17 cellular contexts compared by ENCODE assay signal in the genomic region with DNA sequence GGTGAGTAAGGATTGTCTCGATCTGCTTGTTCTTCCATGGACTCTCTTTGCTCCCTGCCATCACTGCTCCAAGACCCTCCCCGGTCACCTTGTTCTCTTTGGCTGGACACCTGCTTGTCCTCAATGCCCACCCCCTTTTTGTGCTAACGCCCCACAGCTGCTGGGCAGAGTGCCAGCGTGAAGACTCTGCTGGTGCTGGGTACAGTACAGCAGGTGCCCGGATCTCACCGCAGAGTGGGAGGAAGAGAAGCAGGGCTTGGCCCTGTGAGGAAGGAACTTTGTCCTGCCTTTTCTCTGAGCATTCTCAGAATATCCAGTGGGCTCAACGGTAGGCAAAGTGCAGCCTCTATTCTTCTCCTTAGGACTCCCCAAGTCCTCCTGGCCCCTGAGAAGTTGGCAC.
DNase-seq lines count a peak whose midpoint lies in the region; TF ChIP-seq lines count a peak whose summit lies in the region.
"Had no signal": no experiment of that assay in that cellular context is flagged by ENCODE, and none has a peak within 500 bp of the region (broad histone marks: within the 10 kb centered on the region; RNA-seq: fewer than 3 reads in every experiment).

No MANE protein-coding gene starts in this region.

- H3K4me3 ChIP-seq in OCI-LY3 (ENCODE audit: low read length) (no peak overlapping the region), neuronal stem cell (ENCODE audit: low read length in 2 of 2) (no peak overlapping the region)
- H3K4me3 ChIP-seq: breast epithelium, right lobe of liver, suprapubic skin had no signal

- H3K27ac ChIP-seq in OCI-LY3 (ENCODE audit: low read length): no peak overlapping the region
- no peak overlapping the region for H3K27ac ChIP-seq in neuronal stem cell (replicated peaks; ENCODE audit: low read length)
- H3K27ac ChIP-seq: breast epithelium, right lobe of liver, suprapubic skin, WERI-Rb-1 had no signal

- no peak overlapping the region for H2AK5ac ChIP-seq in neuronal stem cell (ENCODE audit: low read depth, low read length)

- peaks cover 30% of the 10 kb centered on the region for H3K4me1 ChIP-seq in OCI-LY3 (ENCODE audit: low read length)
- peaks cover 34 to 54% of the 10 kb centered on the region in 2 donors for H3K4me1 ChIP-seq in neuronal stem cell (ENCODE audit: control insufficient read depth in 2 of 2, insufficient read depth in 1 of 2, low read depth in 1 of 2, low read length in 2 of 2)
- H3K4me1 ChIP-seq: breast epithelium had no signal

- H3K14ac ChIP-seq in neuronal stem cell (ENCODE audit: low read length): no peak overlapping the region

- H3K36me3 ChIP-seq in OCI-LY3 (replicated peaks; ENCODE audit: low read depth, low read length) (no peaks in the 10 kb centered on the region), neuronal stem cell (replicated peaks in 1 of 2; ENCODE audit: control insufficient read depth in 2 of 2, insufficient read depth in 2 of 2, low read length in 2 of 2) (no peaks in the 10 kb centered on the region)
- H3K36me3 ChIP-seq: BE2C, breast epithelium, right lobe of liver, suprapubic skin, WERI-Rb-1 had no signal

- H4K8ac ChIP-seq in neuronal stem cell (ENCODE audit: low read depth, low read length): no peak overlapping the region

- H3K4me2 ChIP-seq in OCI-LY3 (ENCODE audit: low read length): 0 out of 2 replicates have a peak overlapping the region, but pooled peaks have one; percentile 25
- H3K4me2 ChIP-seq in neuronal stem cell (ENCODE audit: insufficient read depth, low read length, poor library complexity, severe bottlenecking): no peak overlapping the region

- no peak overlapping the region for H2BK5ac ChIP-seq in neuronal stem cell (ENCODE audit: low read length)

- H3K27me3 ChIP-seq in OCI-LY3 (ENCODE audit: low read depth, low read length): no peaks in the 10 kb centered on the region
- H3K27me3 ChIP-seq in neuronal stem cell (ENCODE audit: control insufficient read depth in 3 of 3, insufficient read depth in 3 of 3, low read depth in 1 of 3, low read length in 3 of 3): no peaks in the 10 kb centered on the region
- H3K27me3 ChIP-seq: BE2C, breast epithelium, right lobe of liver, suprapubic skin had no signal

- H2BK120ac ChIP-seq in neuronal stem cell (ENCODE audit: low read depth, low read length): no peak overlapping the region

- H2BK15ac ChIP-seq in neuronal stem cell (ENCODE audit: low read length): peak overlapping the region; percentile 3

- H3K9me3 ChIP-seq in OCI-LY3 (ENCODE audit: insufficient read depth, low read length) (no peaks in the 10 kb centered on the region), neuronal stem cell (replicated peaks in 1 of 2; ENCODE audit: control insufficient read depth in 2 of 2, insufficient read depth in 1 of 2, low read depth in 1 of 2, low read length in 2 of 2) (no peaks in the 10 kb centered on the region)
- H3K9me3 ChIP-seq: BE2C, breast epithelium, right lobe of liver, suprapubic skin had no signal

- H3K79me2 ChIP-seq in OCI-LY3 (ENCODE audit: low read length): no peaks in the 10 kb centered on the region

- H3K4ac ChIP-seq in neuronal stem cell (ENCODE audit: low read length): no peak overlapping the region

- H2BK12ac ChIP-seq in neuronal stem cell (ENCODE audit: low read length): no peak overlapping the region

- H3K18ac ChIP-seq in neuronal stem cell (ENCODE audit: low read length): peak overlapping the region; percentile 39

- no peaks in the 10 kb centered on the region for H4K20me1 ChIP-seq in OCI-LY3 (ENCODE audit: insufficient read depth, low read length)

- H3K23ac ChIP-seq in neuronal stem cell (ENCODE audit: low read depth, low read length, poor library complexity): no peak overlapping the region

- H2AFZ ChIP-seq in OCI-LY3 (ENCODE audit: low read depth, low read length) (no peak overlapping the region), neuronal stem cell (ENCODE audit: low read length) (no peak overlapping the region)

- no peak overlapping the region for H4K91ac ChIP-seq in neuronal stem cell (ENCODE audit: low read depth, low read length, poor library complexity)

- DNase-seq in DMS53 treated with DMSO at 0.1 percent for 48 hours (lab: John Stamatoyannopoulos, UW; ENCODE audit: unreplicated experiment) (peak; percentile 21), NCI-H146 (lab: John Stamatoyannopoulos, UW) (peak; percentile 88), neuronal stem cell (ENCODE audit: low spot score) (no peak), AML-193 (lab: John Stamatoyannopoulos, UW) (no peak), A172 (ENCODE audit: low spot score) (no peak), NCI-H446 treated with DMSO at 0.1 percent for 48 hours (lab: John Stamatoyannopoulos, UW) (no peak)
- DNase-seq: activated naive CD8-positive, alpha-beta T cell treated with anti-CD3 and anti-CD28 coated beads, Interleukin-2, amount 10 ng/mL, durations not matched to agents 7 days and 5 days; BE2C; dermis blood vessel endothelial cell; KG1; NCI-H1048; right lobe of liver; SIG-M5; WERI-Rb-1 had no signal

- no peak for TF ChIP-seq CTCF in OCI-LY3 (IDR thresholded peaks at IDR 0.05; ENCODE audit: low read depth, low read length)

- H3K79me1 ChIP-seq in neuronal stem cell (ENCODE audit: low read depth, low read length): no peaks in the 10 kb centered on the region

- H3K9ac ChIP-seq in OCI-LY3 (ENCODE audit: low read length) (no peak overlapping the region), neuronal stem cell (ENCODE audit: low read depth, low read length, poor library complexity) (no peak overlapping the region)

- WGBS in neuronal stem cell (ENCODE audit: extremely low coverage in 2 of 2, insufficient read length in 2 of 2, insufficient replicate concordance in 1 of 2), 2 donors: no CpG with 5 or more reads among the region's 7 CpGs

Comparison
In these comparisons a context has a peak if more than half of its experiments do, and no peak if none do; other contexts are left out.
1. DNase-seq: peak in DMS53 treated with DMSO at 0.1 percent for 48 hours (single experiment) and NCI-H146 (single experiment); none in neuronal stem cell (single experiment), AML-193 (0 of 2), A172 (single experiment) and NCI-H446 treated with DMSO at 0.1 percent for 48 hours (single experiment).